Comparison of ENCODE assay signal across 2 cellular contexts in genomic region chr1:116287341-116288200, GRCh38.
TF ChIP-seq lines count a peak whose summit lies in the region.

No MANE protein-coding gene starts in this region.

TF ChIP-seq in liver, 16 proteins besides CTCF, POLR2A, EP300 and RAD21 (continued from another document):
- TF ChIP-seq ZBTB33 (IDR thresholded peaks at IDR 0.05) (peak; percentile 60), ATF3 (IDR thresholded peaks at IDR 0.05) (no peak), RXRA (IDR thresholded peaks at IDR 0.05) (peak; percentile 71 to 77), MAX (IDR thresholded peaks at IDR 0.05) (peak; percentile 65), NR2F2 (IDR thresholded peaks at IDR 0.05) (no peak), REST (IDR thresholded peaks at IDR 0.05) (peak; percentile 44), FOXA2 (IDR thresholded peaks at IDR 0.05) (peak; percentile 39)

TF ChIP-seq in HepG2, 621 proteins besides CTCF, POLR2A, EP300 and RAD21 (continued from another document):
- TF ChIP-seq ATF4 (CRISPR knock-in tag; IDR thresholded peaks at IDR 0.05) (no peak), HES4 (CRISPR knock-in tag; IDR thresholded peaks at IDR 0.05; ENCODE audit: borderline replicate concordance) (no peak), ZNF234 (CRISPR knock-in tag; conservative IDR thresholded peaks at IDR 0.05) (no peak), ZNF547 (CRISPR knock-in tag; IDR thresholded peaks at IDR 0.05) (no peak), TBL1XR1 (IDR thresholded peaks at IDR 0.05; ENCODE audit: borderline replicate concordance, low read length, partially characterized antibody) (no peak), ZNF597 (CRISPR knock-in tag; IDR thresholded peaks at IDR 0.05) (no peak), CAMTA2 (CRISPR knock-in tag; IDR thresholded peaks at IDR 0.05; ENCODE audit: borderline replicate concordance) (no peak)
